Comparison of ENCODE assay signal across 28 cellular contexts in the genomic region with DNA sequence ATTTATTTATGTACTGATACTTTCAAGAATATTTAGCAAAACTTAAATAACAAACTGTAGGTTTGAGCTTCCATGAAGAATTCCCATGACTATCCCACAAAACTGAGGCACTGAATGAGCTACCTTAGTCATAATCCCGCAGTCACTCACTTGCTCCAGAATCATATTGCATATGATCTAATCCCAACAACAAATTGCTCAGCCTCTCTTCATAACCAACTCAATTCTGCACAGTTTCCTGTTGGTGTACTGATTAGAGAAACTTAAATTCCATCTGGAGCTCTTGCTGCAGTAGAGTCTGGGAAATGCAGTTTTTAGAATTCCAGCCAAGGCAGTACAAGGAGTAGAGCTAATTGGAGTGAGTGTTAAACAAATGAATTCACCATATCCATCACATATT. TPM values are rescaled to one million over a fixed set of nuclear protein-coding genes. Genes with fewer than 3 reads are reported as not detected.
DNase-seq lines count a peak whose midpoint lies in the region; TF ChIP-seq lines count a peak whose summit lies in the region.
"Had no signal": no experiment of that assay in that cellular context is flagged by ENCODE, and none has a peak within 500 bp of the region (broad histone marks: within the 10 kb centered on the region; RNA-seq: fewer than 3 reads in every experiment).

No MANE protein-coding gene starts in this region.

- peaks cover 9% of the 10 kb centered on the region for H3K9me3 ChIP-seq in adipocyte (ENCODE audit: control insufficient read depth, low read length)
- H3K9me3 ChIP-seq: SJCRH30 had no signal

- no peak overlapping the region for H3K9ac ChIP-seq in adipocyte (ENCODE audit: low read length)
- H3K9ac ChIP-seq: BLaER1 had no signal

- peak; percentile 2 for DNase-seq in GM03348 (ENCODE audit: low spot score)
- peak; percentile 45 for DNase-seq in adipocyte (ENCODE audit: low read depth)
- DNase-seq in fibroblast of the aortic adventitia (ENCODE audit: low read depth), result peak; percentile 9
- no peak for DNase-seq in NCI-H2196 (lab: John Stamatoyannopoulos, UW; ENCODE audit: unreplicated experiment)
- no peak for DNase-seq in NK-92 (lab: John Stamatoyannopoulos, UW; ENCODE audit: unreplicated experiment)
- DNase-seq in GM20000 (ENCODE audit: low spot score), result no peak
- DNase-seq: 8988T; ACHN; CD4-positive, CD25-positive, alpha-beta regulatory T cell; DMS153; DND-41; GF-D8; H7; KBM-7; MV-4-11; NCI-H1105; NCI-H1436 treated with DMSO at 0.1 percent for 48 hours; NCI-H187 treated with DMSO at 0.1 percent for 48 hours; NCI-H2171 treated with DMSO at 0.1 percent for 48 hours; NCI-H524 treated with DMSO at 0.1 percent for 48 hours; NCI-H774; NK-92 treated with Interleukin-12 subunit alpha and Interleukin-12 subunit beta, amount 100 ng/mL, for 24 hours; PC-3; SJCRH30 had no signal

- no peaks in the 10 kb centered on the region for H3K4me1 ChIP-seq in adipocyte (ENCODE audit: control insufficient read depth, insufficient read depth, low read length)
- H3K4me1 ChIP-seq: BLaER1, SJCRH30 had no signal

- H3K4me3 ChIP-seq in adipocyte (ENCODE audit: low read length), result no peak overlapping the region
- H3K4me3 ChIP-seq in fibroblast of the aortic adventitia (ENCODE audit: low read depth, low read length), result no peak overlapping the region
- H3K4me3 ChIP-seq: BLaER1, SJCRH30 had no signal

- H3K27ac ChIP-seq in 22Rv1, result peak overlapping the region; percentile 68
- H3K27ac ChIP-seq: BLaER1, SJCRH30 had no signal

- TF ChIP-seq CTCF in 22Rv1 (IDR thresholded peaks at IDR 0.05) (no peak), fibroblast of the aortic adventitia (IDR thresholded peaks at IDR 0.05; ENCODE audit: insufficient read depth, low read length) (no peak), GM20000 (IDR thresholded peaks at IDR 0.05; ENCODE audit: extremely low read depth, missing control alignments) (no peak)

- no peaks in the 10 kb centered on the region for H3K36me3 ChIP-seq in adipocyte (ENCODE audit: control insufficient read depth, insufficient read depth, low read length, severe bottlenecking)
- H3K36me3 ChIP-seq: BLaER1, SJCRH30 had no signal

- H3K27me3 ChIP-seq in adipocyte (replicated peaks; ENCODE audit: control insufficient read depth, insufficient read depth, low read length), result no peaks in the 10 kb centered on the region
- H3K27me3 ChIP-seq: BLaER1, SJCRH30 had no signal

RNA-seq across cellular contexts. Expression of a gene that starts 35.7 kb away (rescaled TPM):
- total RNA-seq in fibroblast of the aortic adventitia (ENCODE audit: low replicate concordance), result 2.2 and 16.6 TPM in 2 replicates
- total RNA-seq: CD4-positive, CD25-positive, alpha-beta regulatory T cell; MCF 10A; Right ventricle myocardium inferior had no signal

Comparison
In these comparisons a context has a peak if more than half of its experiments do, and no peak if none do; other contexts are left out.
1. DNase-seq: peak in GM03348 (single experiment), adipocyte (single experiment) and fibroblast of the aortic adventitia (single experiment); none in NCI-H2196 (single experiment), NK-92 (single experiment) and GM20000 (single experiment).